In genomic region chr13:51453959-51454703, GRCh38 we compare ENCODE assay signal across 8 cellular contexts. TPM values are rescaled to one million over a fixed set of nuclear protein-coding genes. Genes with fewer than 3 reads are reported as not detected.
DNase-seq lines count a peak whose midpoint lies in the region; ATAC-seq, FAIRE-seq and TF ChIP-seq lines count a peak whose summit lies in the region.

No MANE protein-coding gene starts in this region.

- H3K4me1 ChIP-seq in uterus = peaks cover 0 to 7% of the 10 kb centered on the region in 2 donors

- no peak for ATAC-seq in HG03135 (IDR thresholded peaks at IDR 0.05; ENCODE audit: unreplicated experiment)

- H3K27me3 ChIP-seq in uterus = no peaks in the 10 kb centered on the region

- H3K4me3 ChIP-seq in uterus = peak overlapping the region; percentile 51 to 86

- peak overlapping the region; percentile 96 to 98 for H3K27ac ChIP-seq in uterus

- no peak for TF ChIP-seq CTCF in uterus (IDR thresholded peaks at IDR 0.05)

- FAIRE-seq in GM12892 (lab: Jason Lieb, UNC) = peak; percentile 62

- no peaks in the 10 kb centered on the region for H3K36me3 ChIP-seq in uterus

- intact Hi-C loops in posterior vena cava (cut with DNase I) = loop anchor here in 1 of 2 donors (5.0 kb wide), 1 partner anchor 128 kb away; the partner anchor contains the start of gene WDFY2
- intact Hi-C loops in uterus (cut with DNase I; ENCODE audit: low total_unique reads) = loop anchor here (2.0 to 10.0 kb wide), 3 partner anchors 131 to 351 kb away; partner anchors contain the start of genes DHRS12 and WDFY2

- no peak for TF ChIP-seq POLR2A in GM12892 (IDR thresholded peaks at IDR 0.05; ENCODE audit: low read depth, low read length)
- TF ChIP-seq POLR2A in uterus (IDR thresholded peaks at IDR 0.05) = no peak

- H3K9me3 ChIP-seq in uterus = no peaks in the 10 kb centered on the region

- DNase-seq in GM12892 (ENCODE audit: insufficient read length) (no peak), NCI-H524 treated with DMSO at 0.1 percent for 48 hours (lab: John Stamatoyannopoulos, UW) (peak; percentile 36), foreskin melanocyte (peak; percentile 47), posterior vena cava (ENCODE audit: low spot score) (peak; percentile 72), uterus (peak; percentile 33 to 35), NCI-H1048 (lab: John Stamatoyannopoulos, UW) (no peak)
- peak; percentile 10 for DNase-seq in activated effector memory CD4-positive, alpha-beta T cell treated with Interleukin-2 at 50 U/mL for 16 hours

RNA-seq across cellular contexts. Expression of gene INTS6, which starts 1.3 kb away (rescaled TPM):
- polyA plus RNA-seq in GM12892 (2012; ENCODE audit: missing spikeins) = 31.6 TPM
- total RNA-seq in posterior vena cava (10 to 100 TPM; 27.0 to 29.1 TPM), uterus (10 to 100 TPM; 34.3 to 56.9 (median 53.0) TPM)

Comparison
In these comparisons a context has a peak if more than half of its experiments do, and no peak if none do; other contexts are left out.
1. DNase-seq: peak in NCI-H524 treated with DMSO at 0.1 percent for 48 hours (single experiment), activated effector memory CD4-positive, alpha-beta T cell treated with Interleukin-2 at 50 U/mL for 16 hours (single experiment), foreskin melanocyte (single experiment), posterior vena cava (single experiment) and uterus (2 of 2); none in GM12892 (single experiment) and NCI-H1048 (single experiment).